ENCODE assay signal across 3 cellular contexts in the genomic region with DNA sequence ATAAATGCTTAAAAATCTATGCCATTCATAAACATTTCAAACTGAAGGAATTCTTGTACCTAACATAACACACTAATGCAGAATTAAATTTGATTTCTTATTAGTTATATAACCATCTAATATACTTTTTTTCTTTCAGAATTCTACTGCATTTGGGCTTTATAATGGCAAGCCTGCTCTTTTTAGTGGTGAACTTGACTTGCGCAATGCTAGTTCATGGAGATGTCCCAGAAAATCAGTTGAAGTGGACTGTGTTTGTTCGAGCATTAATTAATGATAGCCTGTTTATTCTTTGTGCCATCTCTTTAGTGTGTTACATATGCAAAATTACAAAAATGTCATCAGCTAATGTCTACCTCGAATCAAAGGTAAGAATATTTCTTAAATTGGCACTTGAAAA.
TF ChIP-seq lines count a peak whose summit lies in the region.

No MANE protein-coding gene starts in this region.

TF ChIP-seq in A549, 52 proteins besides CTCF, POLR2A, EP300 and RAD21:
- TF ChIP-seq BHLHE40 (IDR thresholded peaks at IDR 0.05; ENCODE audit: low read depth, low read length) (no peak), MAFK (IDR thresholded peaks at IDR 0.05; ENCODE audit: partially characterized antibody) (no peak), CEBPB (IDR thresholded peaks at IDR 0.05) (peak; percentile 48 to 58; a peak in 3 of 4 replicates), FOSB (CRISPR knock-in tag; IDR thresholded peaks at IDR 0.05) (no peak), JUN (IDR thresholded peaks at IDR 0.05) (no peak), MAZ (IDR thresholded peaks at IDR 0.05; ENCODE audit: borderline replicate concordance, low read depth, low read length) (no peak), HEYL (CRISPR knock-in tag; IDR thresholded peaks at IDR 0.05) (no peak), PHF8 (IDR thresholded peaks at IDR 0.05; ENCODE audit: borderline replicate concordance, low read depth) (no peak)
- TF ChIP-seq, protein P1, sequence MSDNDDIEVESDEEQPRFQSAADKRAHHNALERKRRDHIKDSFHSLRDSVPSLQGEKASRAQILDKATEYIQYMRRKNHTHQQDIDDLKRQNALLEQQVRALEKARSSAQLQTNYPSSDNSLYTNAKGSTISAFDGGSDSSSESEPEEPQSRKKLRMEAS (IDR thresholded peaks at IDR 0.05) = no peak

TF ChIP-seq in IMR-90, 13 proteins besides CTCF, POLR2A, EP300 and RAD21:
- TF ChIP-seq MXI1 (IDR thresholded peaks at IDR 0.05; ENCODE audit: borderline replicate concordance, low read depth, low read length) (no peak), CEBPB (IDR thresholded peaks at IDR 0.05; ENCODE audit: low read depth, low read length) (peak; percentile 78)

TF ChIP-seq in H1, 55 proteins besides CTCF, POLR2A, EP300 and RAD21:
- TF ChIP-seq YY1 (IDR thresholded peaks at IDR 0.05; ENCODE audit: low read depth, low read length) = no peak
- peak; percentile 78 for TF ChIP-seq CEBPB (IDR thresholded peaks at IDR 0.05; ENCODE audit: low read depth, low read length)
